In the genomic region with DNA sequence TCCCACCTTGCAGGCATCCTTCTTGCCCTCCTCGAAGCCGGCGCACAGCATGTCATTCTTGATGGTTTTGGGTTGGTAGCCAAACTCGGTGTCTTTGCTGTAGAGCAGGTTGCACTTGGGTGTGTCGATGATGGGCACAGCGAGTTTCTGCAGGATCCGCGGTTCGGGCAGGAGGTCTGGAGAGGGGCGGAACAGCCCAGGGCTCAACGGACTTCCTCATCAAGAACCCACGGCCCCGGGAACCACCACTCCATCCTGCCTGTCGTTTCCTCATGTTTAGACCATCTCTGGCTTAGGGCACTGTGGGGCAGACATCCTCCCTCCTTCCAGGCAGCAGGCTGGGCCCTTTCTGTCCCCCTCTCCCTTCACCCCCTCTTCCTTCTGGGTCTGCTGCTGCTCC, we compare ENCODE assay signal across 20 cellular contexts.
"Had no signal": no experiment of that assay in that cellular context is flagged by ENCODE, and none has a peak within 500 bp of the region (broad histone marks: within the 10 kb centered on the region; RNA-seq: fewer than 3 reads in every experiment).

No MANE protein-coding gene starts in this region.

- H3K4me3 ChIP-seq: left lung, tibial artery had no signal

- H3K9me3 ChIP-seq: left lung, tibial artery had no signal

- H3K27me3 Mint-ChIP-seq: activated naive CD8-positive, alpha-beta T cell treated with anti-CD3 and anti-CD28 coated beads, Interleukin-2, amount 10 ng/mL, durations not matched to agents 7 days and 5 days; activated T-helper 17 cell treated with anti-CD3 and anti-CD28 coated beads, Interleukin-2, amount 50 U/mL, for 72 hours; T-cell had no signal

- DNase-seq: activated CD4-positive, alpha-beta T cell treated with anti-CD3 and anti-CD28 coated beads for 1 hour; activated CD4-positive, alpha-beta T cell treated with anti-CD3 and anti-CD28 coated beads, Interleukin-2, amount 50 U/mL, for 1 hour; activated CD8-positive, alpha-beta T cell treated with anti-CD3 and anti-CD28 coated beads, Interleukin-2, amount 10 ng/mL, durations not matched to agents 7 days and 5 days; activated naive CD4-positive, alpha-beta T cell; activated naive CD8-positive, alpha-beta T cell treated with anti-CD3 and anti-CD28 coated beads, Interleukin-2, amount 10 ng/mL, durations not matched to agents 7 days and 5 days; activated T-cell treated with anti-CD3 and anti-CD28 coated beads, Interleukin-2, amount 50 U/mL, for 1 hour; cortex of kidney; foreskin melanocyte; left lung; naive thymus-derived CD8-positive, alpha-beta T cell; retina; stimulated activated CD4-positive, alpha-beta T cell treated with anti-CD3 and anti-CD28 coated beads, Interleukin-4, amount 100 ng/mL, for 24 hours; stimulated activated naive CD8-positive, alpha-beta T cell treated with anti-CD3 and anti-CD28 coated beads, Interleukin-15, amount 100 ng/mL, for 72 hours; T-cell had no signal

- H3K4me3 Mint-ChIP-seq: activated CD8-positive, alpha-beta T cell treated with anti-CD3 and anti-CD28 coated beads, Interleukin-2, amount 10 ng/mL, durations not matched to agents 7 days and 5 days; activated naive CD8-positive, alpha-beta T cell treated with anti-CD3 and anti-CD28 coated beads, Interleukin-2, amount 10 ng/mL, durations not matched to agents 7 days and 5 days; activated T-helper 17 cell treated with anti-CD3 and anti-CD28 coated beads, Interleukin-2, amount 50 U/mL, for 72 hours; mesothelial cell of epicardium; naive thymus-derived CD8-positive, alpha-beta T cell; stimulated activated naive CD8-positive, alpha-beta T cell treated with anti-CD3 and anti-CD28 coated beads, Interleukin-15, amount 100 ng/mL, for 72 hours; T-cell; T-helper 2 cell treated with Interferon-gamma antibody and Interleukin-4, amounts not matched to agents 5 μg/mL and 100 μg/mL, for 36 hours had no signal

- ATAC-seq: activated CD8-positive, alpha-beta T cell treated with anti-CD3 and anti-CD28 coated beads, Interleukin-2, amount 10 ng/mL, durations not matched to agents 7 days and 5 days; activated T-helper 17 cell treated with anti-CD3 and anti-CD28 coated beads, Interleukin-2, amount 50 U/mL, for 72 hours; left lung; naive thymus-derived CD8-positive, alpha-beta T cell; stimulated activated naive CD8-positive, alpha-beta T cell treated with anti-CD3 and anti-CD28 coated beads, Interleukin-15, amount 100 ng/mL, for 72 hours; T-cell had no signal

- H3K9me3 Mint-ChIP-seq: activated naive CD8-positive, alpha-beta T cell treated with anti-CD3 and anti-CD28 coated beads, Interleukin-2, amount 10 ng/mL, durations not matched to agents 7 days and 5 days; activated T-helper 17 cell treated with anti-CD3 and anti-CD28 coated beads, Interleukin-2, amount 50 U/mL, for 72 hours; mesothelial cell of epicardium; naive thymus-derived CD8-positive, alpha-beta T cell; stimulated activated naive CD8-positive, alpha-beta T cell treated with anti-CD3 and anti-CD28 coated beads, Interleukin-15, amount 100 ng/mL, for 72 hours; T-cell; T-helper 2 cell treated with Interferon-gamma antibody and Interleukin-4, amounts not matched to agents 5 μg/mL and 100 μg/mL, for 36 hours had no signal

- H3K27ac Mint-ChIP-seq: activated CD8-positive, alpha-beta T cell treated with anti-CD3 and anti-CD28 coated beads, Interleukin-2, amount 10 ng/mL, durations not matched to agents 7 days and 5 days; activated naive CD8-positive, alpha-beta T cell treated with anti-CD3 and anti-CD28 coated beads, Interleukin-2, amount 10 ng/mL, durations not matched to agents 7 days and 5 days; activated T-helper 17 cell treated with anti-CD3 and anti-CD28 coated beads, Interleukin-2, amount 50 U/mL, for 72 hours; mesothelial cell of epicardium; naive thymus-derived CD8-positive, alpha-beta T cell; progenitor cell of endocrine pancreas; T-cell; T-helper 2 cell treated with Interferon-gamma antibody and Interleukin-4, amounts not matched to agents 5 μg/mL and 100 μg/mL, for 36 hours had no signal

- H3K36me3 Mint-ChIP-seq: activated naive CD8-positive, alpha-beta T cell treated with anti-CD3 and anti-CD28 coated beads, Interleukin-2, amount 10 ng/mL, durations not matched to agents 7 days and 5 days; mesothelial cell of epicardium had no signal

- H3K27ac ChIP-seq: epithelial cell of prostate, left lung, tibial artery had no signal
